In genomic region chr16:4474192-4474961, GRCh38 we compare ENCODE assay signal across 1 cellular context.
TF ChIP-seq lines count a peak whose summit lies in the region.

NMRAL1 (minus strand) TSS chr16:4474625; CDS start chr16:4474132, 493 bp downstream.

TF ChIP-seq in K562, 482 proteins besides CTCF, POLR2A, EP300 and RAD21 (continued from another document and continues in another):
- TF ChIP-seq CREBBP (IDR thresholded peaks at IDR 0.05; ENCODE audit: low read depth, low read length) (no peak), SREBF1 (IDR thresholded peaks at IDR 0.05; ENCODE audit: borderline replicate concordance, low read depth, low read length) (no peak), GTF2F1 (IDR thresholded peaks at IDR 0.05; ENCODE audit: low read depth, low read length) (peak; percentile 44; the same call in 1 of the 2 replicates), E2F1 (CRISPR knock-in tag; IDR thresholded peaks at IDR 0.05) (no peak), SETDB1 (IDR thresholded peaks at IDR 0.05; ENCODE audit: low read length) (no peak), CBX2 (IDR thresholded peaks at IDR 0.05; ENCODE audit: insufficient read depth, low read length, poor library complexity, severe bottlenecking) (no peak), ZNF263 (CRISPR knock-in tag; IDR thresholded peaks at IDR 0.05; ENCODE audit: borderline replicate concordance) (no peak), SREBF2 (CRISPR knock-in tag; IDR thresholded peaks at IDR 0.05) (no peak), SMAD1 (IDR thresholded peaks at IDR 0.05; ENCODE audit: low read depth, low read length, partially characterized antibody) (no peak), ZNF696 (CRISPR knock-in tag; conservative IDR thresholded peaks at IDR 0.05) (no peak), ZNF717 (CRISPR knock-in tag; IDR thresholded peaks at IDR 0.05) (no peak), TCF15 (CRISPR knock-in tag; IDR thresholded peaks at IDR 0.05) (no peak), PTTG1 (tag; IDR thresholded peaks at IDR 0.05; ENCODE audit: low read depth) (no peak), ZC3H11A (IDR thresholded peaks at IDR 0.05; ENCODE audit: low read depth, low read length) (no peak), MYNN (IDR thresholded peaks at IDR 0.05) (0 out of 2 replicates have a peak, but pooled peaks have one; percentile 34), MYNN (CRISPR knock-in tag; IDR thresholded peaks at IDR 0.05) (no peak), TFAP4 (CRISPR knock-in tag; IDR thresholded peaks at IDR 0.05; ENCODE audit: borderline replicate concordance) (peak; percentile 84), ASH1L (IDR thresholded peaks at IDR 0.05; ENCODE audit: borderline replicate concordance, low read depth, partially characterized antibody) (peak; percentile 50), MECOM (CRISPR knock-in tag; IDR thresholded peaks at IDR 0.05) (no peak), MLX (CRISPR knock-in tag; conservative IDR thresholded peaks at IDR 0.05) (no peak), ZBTB5 (IDR thresholded peaks at IDR 0.05) (no peak), ZC3H4 (CRISPR knock-in tag; IDR thresholded peaks at IDR 0.05; ENCODE audit: borderline replicate concordance) (no peak), DDX20 (tag; IDR thresholded peaks at IDR 0.05; ENCODE audit: low read depth) (no peak), IRF9 (tag; IDR thresholded peaks at IDR 0.05) (no peak), CBX5 (IDR thresholded peaks at IDR 0.05; ENCODE audit: borderline replicate concordance, low read depth) (no peak), XRCC4 (IDR thresholded peaks at IDR 0.05; ENCODE audit: extremely low read depth, insufficient read depth, insufficient read length) (no peak), NBN (IDR thresholded peaks at IDR 0.05; ENCODE audit: low read depth) (no peak), MNT (conservative IDR thresholded peaks at IDR 0.05) (peak; percentile 97 to 98), ELF2 (CRISPR knock-in tag; IDR thresholded peaks at IDR 0.05) (peak; percentile 94), PHF20 (IDR thresholded peaks at IDR 0.05; ENCODE audit: partially characterized antibody) (no peak), BRCA1 (IDR thresholded peaks at IDR 0.05) (no peak), BRCA1 (CRISPR knock-in tag; IDR thresholded peaks at IDR 0.05) (no peak), MYBL2 (IDR thresholded peaks at IDR 0.05; ENCODE audit: low read depth) (no peak), MYBL2 (CRISPR knock-in tag; IDR thresholded peaks at IDR 0.05; ENCODE audit: borderline replicate concordance) (no peak), ZBTB34 (CRISPR knock-in tag; IDR thresholded peaks at IDR 0.05) (no peak), MCM3 (IDR thresholded peaks at IDR 0.05) (no peak), ZSCAN29 (IDR thresholded peaks at IDR 0.05) (no peak), JUNB (CRISPR knock-in tag; conservative IDR thresholded peaks at IDR 0.05) (no peak), NFXL1 (CRISPR knock-in tag; IDR thresholded peaks at IDR 0.05) (no peak), CTCFL (IDR thresholded peaks at IDR 0.05; ENCODE audit: borderline replicate concordance, insufficient read depth, low read depth, low read length, poor library complexity, severe bottlenecking) (peak; percentile 93), IRF2 (CRISPR knock-in tag; IDR thresholded peaks at IDR 0.05) (no peak), SIX5 (IDR thresholded peaks at IDR 0.05; ENCODE audit: borderline replicate concordance in 1 of 2, insufficient read depth in 1 of 2, low read depth in 1 of 2, low read length in 2 of 2) (no peak), NCOA4 (IDR thresholded peaks at IDR 0.05; ENCODE audit: partially characterized antibody) (no peak), FOXJ3 (CRISPR knock-in tag; IDR thresholded peaks at IDR 0.05) (no peak), FUS (optimal IDR thresholded peaks at IDR 0.05; ENCODE audit: low read depth, low read length) (no peak), E2F5 (CRISPR knock-in tag; IDR thresholded peaks at IDR 0.05) (peak; percentile 44; the same call in 1 of the 2 replicates), CREB5 (CRISPR knock-in tag; IDR thresholded peaks at IDR 0.05) (no peak), HCFC1 (IDR thresholded peaks at IDR 0.05; ENCODE audit: low read depth, low read length) (peak; percentile 63), NUFIP1 (IDR thresholded peaks at IDR 0.05; ENCODE audit: partially characterized antibody) (no peak), DEAF1 (CRISPR knock-in tag; IDR thresholded peaks at IDR 0.05) (no peak), NR2F6 (CRISPR knock-in tag; IDR thresholded peaks at IDR 0.05) (no peak), ZNF384 (IDR thresholded peaks at IDR 0.05; ENCODE audit: low read depth, low read length) (no peak), ZNF24 (IDR thresholded peaks at IDR 0.05) (no peak)
